9 cellular contexts compared by ENCODE assay signal in genomic region chr11:47915407-47916137, GRCh38.
A peak's percentile ranks its signal among the peaks of the same experiment; 100 is the strongest.
DNase-seq lines count a peak whose midpoint lies in the region; ATAC-seq and TF ChIP-seq lines count a peak whose summit lies in the region.
"Had no signal": no experiment of that assay in that cellular context is flagged by ENCODE, and none has a peak within 500 bp of the region (broad histone marks: within the 10 kb centered on the region; RNA-seq: fewer than 3 reads in every experiment).

No MANE protein-coding gene starts in this region.

- H3K36me3 ChIP-seq in BLaER1 = no peaks in the 10 kb centered on the region
- H3K36me3 ChIP-seq in Loucy (ENCODE audit: insufficient read depth, low read length) = no peaks in the 10 kb centered on the region
- no peaks in the 10 kb centered on the region for H3K36me3 ChIP-seq in naive thymus-derived CD4-positive, alpha-beta T cell (ENCODE audit: control insufficient read depth in 2 of 3, insufficient read depth in 3 of 3, low read length in 3 of 3)

- CTCF ChIA-PET in naive thymus-derived CD4-positive, alpha-beta T cell (lab: Charles Lee) = interaction anchor here (0.6 kb wide), 1 partner anchor 183 kb away, joined by 3 read pairs; no protein-coding TSS in a partner anchor

- H3K9ac ChIP-seq in BLaER1 (0 out of 2 replicates have a peak overlapping the region, but pooled peaks have one; percentile 5), Loucy (ENCODE audit: low read depth, low read length, poor library complexity, severe bottlenecking) (peak overlapping the region; percentile 43)

- no peaks in the 10 kb centered on the region for H4K20me1 ChIP-seq in BLaER1
- H4K20me1 ChIP-seq in Loucy (ENCODE audit: insufficient read depth, low read length, poor library complexity, severe bottlenecking) = no peaks in the 10 kb centered on the region

- H3K4me3 ChIP-seq in BLaER1 (peak overlapping the region; percentile 5; the same call in 1 of the 2 replicates), Loucy (ENCODE audit: low read length, poor library complexity, severe bottlenecking) (peak overlapping the region; percentile 48), lower leg skin (ENCODE audit: low read depth, poor library complexity, severe bottlenecking) (no peak overlapping the region)
- no peak overlapping the region for H3K4me3 ChIP-seq in naive thymus-derived CD4-positive, alpha-beta T cell (ENCODE audit: low read length)

- H3K4me2 ChIP-seq in BLaER1 = peak overlapping the region; percentile 73
- H3K4me2 ChIP-seq in Loucy (ENCODE audit: low read depth, low read length, poor library complexity, severe bottlenecking) = peak overlapping the region; percentile 56

- POLR2A ChIA-PET in naive thymus-derived CD4-positive, alpha-beta T cell (lab: Charles Lee) = interaction anchor here (0.6 kb wide), 1 partner anchor 8 kb away, joined by 4 read pairs; no protein-coding TSS in a partner anchor

- no peaks in the 10 kb centered on the region for H3K36me3 Mint-ChIP-seq in naive thymus-derived CD4-positive, alpha-beta T cell

- H3K27ac ChIP-seq in BLaER1 = peak overlapping the region; percentile 59; the same call in 1 of the 2 replicates
- H3K27ac ChIP-seq in naive thymus-derived CD4-positive, alpha-beta T cell (ENCODE audit: low read depth, low read length) = no peak overlapping the region

- peaks cover 22 to 62% (median 55%) of the 10 kb centered on the region in 7 donors for H3K4me1 Mint-ChIP-seq in naive thymus-derived CD4-positive, alpha-beta T cell

- WGBS in lower leg skin, 2 donors = 66 to 69% methylated on average over 8 of the region's 8 CpGs

- peaks cover 0 to 3% (median 0%) of the 10 kb centered on the region in 5 donors for H3K27me3 Mint-ChIP-seq in naive thymus-derived CD4-positive, alpha-beta T cell

- H3K27me3 ChIP-seq in BLaER1 (no peaks in the 10 kb centered on the region), Loucy (ENCODE audit: insufficient read depth, low read length, poor library complexity, severe bottlenecking) (no peaks in the 10 kb centered on the region)
- H3K27me3 ChIP-seq in naive thymus-derived CD4-positive, alpha-beta T cell (ENCODE audit: control insufficient read depth in 2 of 2, insufficient read depth in 2 of 2, low read length in 2 of 2) = no peaks in the 10 kb centered on the region

- H3K4me1 ChIP-seq in BLaER1 (peaks cover 91% of the 10 kb centered on the region), Loucy (ENCODE audit: insufficient read depth, low read length, poor library complexity, severe bottlenecking) (peaks cover 70% of the 10 kb centered on the region)
- H3K4me1 ChIP-seq in naive thymus-derived CD4-positive, alpha-beta T cell (ENCODE audit: control insufficient read depth in 2 of 2, insufficient read depth in 2 of 2, low read length in 2 of 2) = peaks cover 31 to 33% of the 10 kb centered on the region in 2 donors

- peak overlapping the region in 6 of 9 donors; percentile 66 to 89 (median 80) for H3K27ac Mint-ChIP-seq in naive thymus-derived CD4-positive, alpha-beta T cell
- H3K27ac Mint-ChIP-seq: activated T-cell treated with anti-CD3 and anti-CD28 coated beads, Interleukin-2, amount 50 U/mL, for 72 hours had no signal

- H3F3A ChIP-seq in Loucy (ENCODE audit: low read depth) = peaks cover 6% of the 10 kb centered on the region

- no peak for TF ChIP-seq POLR2A in lower leg skin (IDR thresholded peaks at IDR 0.05)

- H3K9me3 ChIP-seq in BLaER1 (no peaks in the 10 kb centered on the region), Loucy (ENCODE audit: insufficient read depth, low read depth, low read length) (no peaks in the 10 kb centered on the region)
- H3K9me3 ChIP-seq in naive thymus-derived CD4-positive, alpha-beta T cell (ENCODE audit: control insufficient read depth in 2 of 3, low read length in 3 of 3) = no peaks in the 10 kb centered on the region

- ATAC-seq in naive thymus-derived CD4-positive, alpha-beta T cell = no peak
- no peak for ATAC-seq in GM21619 (IDR thresholded peaks at IDR 0.05; ENCODE audit: unreplicated experiment)

- peak; percentile 15 for DNase-seq in activated effector memory CD4-positive, alpha-beta T cell treated with Interleukin-2 at 50 U/mL for 16 hours
- DNase-seq in naive thymus-derived CD4-positive, alpha-beta T cell = peak in 4 of 9 donors; percentile 11 to 17 (median 16)
- DNase-seq in AG08396 (ENCODE audit: low spot score) (no peak), islet precursor cell (no peak), lower leg skin (ENCODE audit: low spot score in 2 of 2) (no peak)

- H3K9me2 ChIP-seq in Loucy (replicated peaks; ENCODE audit: low read depth, low read length) = no peaks in the 10 kb centered on the region

- H3K4me3 Mint-ChIP-seq in naive thymus-derived CD4-positive, alpha-beta T cell = peak overlapping the region in 7 of 10 donors; percentile 35 to 80 (median 60)
- H3K4me3 Mint-ChIP-seq: activated T-cell treated with anti-CD3 and anti-CD28 coated beads, Interleukin-2, amount 50 U/mL, for 72 hours had no signal

- H3K9me3 Mint-ChIP-seq in naive thymus-derived CD4-positive, alpha-beta T cell = no peaks in the 10 kb centered on the region
- H3K9me3 Mint-ChIP-seq: activated T-cell treated with anti-CD3 and anti-CD28 coated beads, Interleukin-2, amount 50 U/mL, for 72 hours had no signal

- H2AFZ ChIP-seq in Loucy (ENCODE audit: low read length) = no peak overlapping the region

- no peaks in the 10 kb centered on the region for H3K79me2 ChIP-seq in Loucy (ENCODE audit: insufficient read depth, low read length)

- TF ChIP-seq CTCF in Loucy (conservative IDR thresholded peaks at IDR 0.05; ENCODE audit: low read length) (no peak), lower leg skin (IDR thresholded peaks at IDR 0.05) (no peak)

- intact Hi-C loops in naive thymus-derived CD4-positive, alpha-beta T cell (cut with micrococcal nuclease) = no loop called here
- intact Hi-C loops in lower leg skin (cut with DNase I; ENCODE audit: low total_unique reads) = no loop called here

Comparison
In these comparisons a context has a peak if more than half of its experiments do, and no peak if none do; other contexts are left out.
1. H3K4me3 ChIP-seq: peak in BLaER1 (single experiment) and Loucy (single experiment); none in naive thymus-derived CD4-positive, alpha-beta T cell (single experiment) and lower leg skin (single experiment).